In the genomic region with DNA sequence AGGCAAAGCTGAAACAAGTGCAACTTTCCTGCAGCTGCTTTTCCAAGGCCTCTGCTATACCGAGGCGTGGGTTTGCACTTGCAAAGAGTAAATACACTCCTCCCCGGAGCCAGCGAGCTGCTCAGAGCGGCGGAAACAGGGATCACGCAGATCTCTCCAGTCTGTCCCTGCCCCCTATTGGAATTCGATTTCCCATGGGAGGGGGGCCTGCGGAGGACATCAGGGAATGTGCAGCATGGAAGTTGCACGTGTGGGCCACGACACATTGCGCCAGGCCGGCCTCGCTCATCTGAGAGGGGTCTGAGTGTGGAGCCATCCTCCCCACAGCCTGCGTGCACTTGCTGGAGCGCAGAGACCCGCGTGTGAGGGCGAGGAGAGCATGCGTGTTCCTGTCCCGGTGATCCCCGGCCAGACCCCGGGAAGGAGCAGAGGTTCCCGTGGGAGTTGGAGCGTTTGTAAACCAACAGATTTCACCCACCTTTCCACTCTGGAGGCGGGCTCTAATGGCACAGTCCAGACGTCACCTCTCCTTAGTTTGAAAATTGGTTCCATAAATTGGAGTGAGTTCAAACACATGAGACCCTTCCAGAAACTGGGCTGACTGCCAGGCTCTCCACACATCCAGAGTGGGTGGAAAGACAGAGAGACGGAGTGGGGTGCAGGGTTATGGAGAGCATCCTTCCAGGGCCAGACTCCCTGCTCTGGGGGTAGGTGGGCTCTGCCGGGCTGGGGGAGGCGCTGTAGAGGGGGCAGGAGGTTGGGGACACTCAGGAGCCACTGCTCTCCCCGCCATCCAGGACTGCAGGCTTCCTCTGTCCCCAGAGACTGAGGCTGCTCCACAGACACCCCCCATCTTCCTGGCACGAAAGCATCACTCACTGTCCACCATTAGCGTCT, we compare ENCODE assay signal across 26 cellular contexts.
DNase-seq lines count a peak whose midpoint lies in the region; ATAC-seq and TF ChIP-seq lines count a peak whose summit lies in the region.
"Had no signal": no experiment of that assay in that cellular context is flagged by ENCODE, and none has a peak within 500 bp of the region (broad histone marks: within the 10 kb centered on the region; RNA-seq: fewer than 3 reads in every experiment).

No MANE protein-coding gene starts in this region.

- H3K27me3 ChIP-seq in aorta (ENCODE audit: control insufficient read depth in 1 of 2, insufficient read depth in 2 of 2, low read length in 1 of 2) (no peaks in the 10 kb centered on the region), testis (no peaks in the 10 kb centered on the region)
- H3K27me3 ChIP-seq: heart left ventricle had no signal

- H3K4me1 Mint-ChIP-seq in natural killer cell treated with Interleukin-12 subunit alpha and Interleukin-12 subunit beta and Interleukin-15 and Interleukin-18, amount 100 ng/mL, for 72 hours (ENCODE audit: low read depth in 2 of 2), result no peaks in the 10 kb centered on the region
- H3K4me1 Mint-ChIP-seq in natural killer cell (no peaks in the 10 kb centered on the region), mesothelial cell of epicardium (peaks cover 53% of the 10 kb centered on the region)
- H3K4me1 Mint-ChIP-seq: activated CD8-positive, alpha-beta memory T cell treated with anti-CD3 and anti-CD28 coated beads, Interleukin-2, amount 10 ng/mL, durations not matched to agents 7 days and 5 days; activated naive CD8-positive, alpha-beta T cell treated with anti-CD3 and anti-CD28 coated beads for 36 hours; activated T-helper 17 cell treated with anti-CD3 and anti-CD28 coated beads, Interleukin-2, amount 50 U/mL, for 72 hours; T-cell had no signal

- WGBS in aorta, 2 donors, result 42 to 60% methylated on average over 33 of the region's 33 CpGs
- 53% methylated on average over 28 to 33 of the region's 33 CpGs for WGBS in testis, 2 donors

- H3K36me3 Mint-ChIP-seq in natural killer cell treated with Interleukin-12 subunit alpha and Interleukin-12 subunit beta and Interleukin-15 and Interleukin-18, amount 100 ng/mL, for 72 hours, result no peaks in the 10 kb centered on the region
- H3K36me3 Mint-ChIP-seq in natural killer cell, result no peaks in the 10 kb centered on the region
- no peaks in the 10 kb centered on the region for H3K36me3 Mint-ChIP-seq in mesothelial cell of epicardium
- H3K36me3 Mint-ChIP-seq: activated CD8-positive, alpha-beta memory T cell treated with anti-CD3 and anti-CD28 coated beads, Interleukin-2, amount 10 ng/mL, durations not matched to agents 7 days and 5 days; activated naive CD8-positive, alpha-beta T cell treated with anti-CD3 and anti-CD28 coated beads for 36 hours; naive B cell; T-cell had no signal

- no peak overlapping the region for H3K4me3 Mint-ChIP-seq in natural killer cell treated with Interleukin-12 subunit alpha and Interleukin-12 subunit beta and Interleukin-15 and Interleukin-18, amount 100 ng/mL, for 72 hours
- H3K4me3 Mint-ChIP-seq in natural killer cell (no peak overlapping the region), mesothelial cell of epicardium (no peak overlapping the region)
- H3K4me3 Mint-ChIP-seq: activated CD8-positive, alpha-beta memory T cell treated with anti-CD3 and anti-CD28 coated beads, Interleukin-2, amount 10 ng/mL, durations not matched to agents 7 days and 5 days; activated naive CD8-positive, alpha-beta T cell treated with anti-CD3 and anti-CD28 coated beads for 36 hours; activated T-helper 17 cell treated with anti-CD3 and anti-CD28 coated beads, Interleukin-2, amount 50 U/mL, for 72 hours; naive B cell; stimulated activated naive CD8-positive, alpha-beta T cell treated with anti-CD3 and anti-CD28 coated beads, Interleukin-15, Interleukin-2, amounts not matched to agents 100 ng/mL and 50 ng/mL, for 24 hours; T-cell had no signal

- no peak overlapping the region for H3K27ac Mint-ChIP-seq in natural killer cell treated with Interleukin-12 subunit alpha and Interleukin-12 subunit beta and Interleukin-15 and Interleukin-18, amount 100 ng/mL, for 72 hours
- H3K27ac Mint-ChIP-seq in natural killer cell, result no peak overlapping the region
- H3K27ac Mint-ChIP-seq in mesothelial cell of epicardium, result peak overlapping the region; percentile 85
- H3K27ac Mint-ChIP-seq: activated CD8-positive, alpha-beta memory T cell treated with anti-CD3 and anti-CD28 coated beads, Interleukin-2, amount 10 ng/mL, durations not matched to agents 7 days and 5 days; activated naive CD8-positive, alpha-beta T cell treated with anti-CD3 and anti-CD28 coated beads for 36 hours; activated T-helper 17 cell treated with anti-CD3 and anti-CD28 coated beads, Interleukin-2, amount 50 U/mL, for 72 hours; stimulated activated naive CD8-positive, alpha-beta T cell treated with anti-CD3 and anti-CD28 coated beads, Interleukin-15, Interleukin-2, amounts not matched to agents 100 ng/mL and 50 ng/mL, for 24 hours; T-cell had no signal

- H3K36me3 ChIP-seq in aorta (ENCODE audit: control insufficient read depth in 1 of 2, insufficient read depth in 2 of 2, low read length in 1 of 2) (no peaks in the 10 kb centered on the region), testis (ENCODE audit: low read depth, missing control alignments) (no peaks in the 10 kb centered on the region)
- H3K36me3 ChIP-seq: heart left ventricle had no signal

- ATAC-seq in natural killer cell treated with Interleukin-12 subunit alpha and Interleukin-12 subunit beta and Interleukin-15 and Interleukin-18, amount 100 ng/mL, for 72 hours, result no peak
- ATAC-seq in natural killer cell (no peak), aorta (ENCODE audit: low FRiP score) (no peak), GM18861 (IDR thresholded peaks at IDR 0.05; ENCODE audit: unreplicated experiment) (no peak)
- ATAC-seq: activated CD8-positive, alpha-beta memory T cell treated with anti-CD3 and anti-CD28 coated beads, Interleukin-2, amount 10 ng/mL, durations not matched to agents 7 days and 5 days; activated T-helper 17 cell treated with anti-CD3 and anti-CD28 coated beads, Interleukin-2, amount 50 U/mL, for 72 hours; heart left ventricle; T-cell had no signal

- no peaks in the 10 kb centered on the region for H3K27me3 Mint-ChIP-seq in natural killer cell treated with Interleukin-12 subunit alpha and Interleukin-12 subunit beta and Interleukin-15 and Interleukin-18, amount 100 ng/mL, for 72 hours
- peaks cover 4 to 8% of the 10 kb centered on the region in 2 donors for H3K27me3 Mint-ChIP-seq in natural killer cell (ENCODE audit: low read depth in 2 of 2)
- no peaks in the 10 kb centered on the region for H3K27me3 Mint-ChIP-seq in mesothelial cell of epicardium (ENCODE audit: low read depth)
- H3K27me3 Mint-ChIP-seq: activated naive CD8-positive, alpha-beta T cell treated with anti-CD3 and anti-CD28 coated beads for 36 hours; stimulated activated naive CD8-positive, alpha-beta T cell treated with anti-CD3 and anti-CD28 coated beads, Interleukin-15, Interleukin-2, amounts not matched to agents 100 ng/mL and 50 ng/mL, for 24 hours had no signal

- no peaks in the 10 kb centered on the region for H3K4me1 ChIP-seq in aorta (ENCODE audit: control insufficient read depth in 1 of 2, insufficient read depth in 2 of 2, low read length in 2 of 2)
- peaks cover 10% of the 10 kb centered on the region for H3K4me1 ChIP-seq in testis

- H3K27ac ChIP-seq in aorta (ENCODE audit: low read depth in 1 of 2, low read length in 2 of 2), result no peak overlapping the region
- no peak overlapping the region for H3K27ac ChIP-seq in testis
- H3K27ac ChIP-seq: heart left ventricle had no signal

- H3K9me3 ChIP-seq in aorta (ENCODE audit: control insufficient read depth, low read length) (no peaks in the 10 kb centered on the region), testis (no peaks in the 10 kb centered on the region)
- H3K9me3 ChIP-seq: heart left ventricle had no signal

- TF ChIP-seq CTCF in natural killer cell (IDR thresholded peaks at IDR 0.05), result no peak
- no peak for TF ChIP-seq CTCF in mesothelial cell of epicardium (IDR thresholded peaks at IDR 0.05; ENCODE audit: unreplicated experiment)
- TF ChIP-seq CTCF in testis (IDR thresholded peaks at IDR 0.05), result no peak

- DNase-seq in natural killer cell treated with Interleukin-12 subunit alpha and Interleukin-12 subunit beta and Interleukin-15 and Interleukin-18, amount 100 ng/mL, for 72 hours (ENCODE audit: low spot score), result peak; percentile 45
- DNase-seq in natural killer cell (no peak), NCI-H69 (lab: John Stamatoyannopoulos, UW) (peak; percentile 17), mesothelial cell of epicardium (ENCODE audit: low spot score in 2 of 2, unreplicated experiment in 2 of 2) (no peak), aorta (peak; percentile 41 to 70), testis (no peak), COLO829 (ENCODE audit: low spot score) (no peak)
- DNase-seq: activated CD4-positive, alpha-beta T cell treated with anti-CD3 and anti-CD28 coated beads for 48 hours; activated CD8-positive, alpha-beta memory T cell treated with anti-CD3 and anti-CD28 coated beads, Interleukin-2, amount 10 ng/mL, durations not matched to agents 7 days and 5 days; activated naive CD8-positive, alpha-beta T cell treated with anti-CD3 and anti-CD28 coated beads for 36 hours; HCEC 1CT; KBM-7; naive B cell; NCI-H2107; NCI-H526; OCI-M1; SHP77; stimulated activated CD4-positive, alpha-beta T cell treated with anti-CD3 and anti-CD28 coated beads, Interleukin-4, amount 100 ng/mL, for 24 hours; T-cell; trophoblast cell had no signal

- intact Hi-C loops in natural killer cell (cut with micrococcal nuclease), result no loop called here
- intact Hi-C loops in aorta (cut with DNase I), result no loop called here
- intact Hi-C loops in testis (cut with DNase I; ENCODE audit: low total_unique reads), result no loop called here

- TF ChIP-seq POLR2A in testis (IDR thresholded peaks at IDR 0.05), result no peak

- H3K9me3 Mint-ChIP-seq in natural killer cell treated with Interleukin-12 subunit alpha and Interleukin-12 subunit beta and Interleukin-15 and Interleukin-18, amount 100 ng/mL, for 72 hours, result no peaks in the 10 kb centered on the region
- H3K9me3 Mint-ChIP-seq in natural killer cell, result no peaks in the 10 kb centered on the region
- no peaks in the 10 kb centered on the region for H3K9me3 Mint-ChIP-seq in mesothelial cell of epicardium
- H3K9me3 Mint-ChIP-seq: activated naive CD8-positive, alpha-beta T cell treated with anti-CD3 and anti-CD28 coated beads for 36 hours; activated T-helper 17 cell treated with anti-CD3 and anti-CD28 coated beads, Interleukin-2, amount 50 U/mL, for 72 hours; naive B cell; stimulated activated naive CD8-positive, alpha-beta T cell treated with anti-CD3 and anti-CD28 coated beads, Interleukin-15, Interleukin-2, amounts not matched to agents 100 ng/mL and 50 ng/mL, for 24 hours; T-cell had no signal

- H3K4me3 ChIP-seq in aorta (ENCODE audit: low read length in 2 of 2) (no peak overlapping the region), testis (no peak overlapping the region)
- H3K4me3 ChIP-seq: heart left ventricle, lung, smooth muscle cell had no signal

Comparison
In these comparisons a context has a peak if more than half of its experiments do, and no peak if none do; other contexts are left out.
1. DNase-seq: peak in natural killer cell treated with Interleukin-12 subunit alpha and Interleukin-12 subunit beta and Interleukin-15 and Interleukin-18, amount 100 ng/mL, for 72 hours (single experiment), NCI-H69 (single experiment) and aorta (2 of 2); none in natural killer cell (single experiment), mesothelial cell of epicardium (0 of 2), testis (single experiment) and COLO829 (single experiment).